ENCODE assay signal across 30 cellular contexts in genomic region chr2:94999431-94999883, GRCh38. TPM values are rescaled to one million over a fixed set of nuclear protein-coding genes. Genes with fewer than 3 reads are reported as not detected.
"Had no signal": no experiment of that assay in that cellular context is flagged by ENCODE, and none has a peak within 500 bp of the region (broad histone marks: within the 10 kb centered on the region; RNA-seq: fewer than 3 reads in every experiment).

No MANE protein-coding gene starts in this region.

- H3K36me3 Mint-ChIP-seq: activated CD8-positive, alpha-beta memory T cell treated with anti-CD3 and anti-CD28 coated beads, Interleukin-2, amount 10 ng/mL, durations not matched to agents 7 days and 5 days; activated naive CD4-positive, alpha-beta T cell treated with anti-CD3 and anti-CD28 coated beads, Interleukin-2, amount 50 U/mL, for 72 hours; mesothelial cell of epicardium; naive B cell; stimulated activated memory B cell treated with anti-CD40 and anti-IgM and Interleukin-4, amounts not matched to agents 10 μg/mL and 1 μg/mL and 100 μg/mL, for 72 hours had no signal

- H3K4me1 ChIP-seq: colonic mucosa, gastrocnemius medialis, right lobe of liver had no signal

- H3K4me2 ChIP-seq: hepatocyte, SK-N-SH had no signal

- H3K9me3 Mint-ChIP-seq: activated CD4-positive, alpha-beta T cell treated with anti-CD3 and anti-CD28 coated beads, Interleukin-2, amount 10 ng/mL, durations not matched to agents 7 days and 5 days; activated naive CD4-positive, alpha-beta T cell treated with anti-CD3 and anti-CD28 coated beads, Interleukin-2, amount 50 U/mL, for 72 hours; mesothelial cell of epicardium; naive B cell; neural crest cell; stimulated activated memory B cell treated with anti-CD40 and anti-IgM and Interleukin-4, amounts not matched to agents 10 μg/mL and 1 μg/mL and 100 μg/mL, for 72 hours; stimulated activated naive CD8-positive, alpha-beta T cell treated with anti-CD3 and anti-CD28 coated beads, Interleukin-15, amount 100 ng/mL, for 72 hours; T-helper 1 cell treated with Interleukin-12 subunit alpha and Interleukin-12 subunit beta and Interleukin-4 antibody, amounts not matched to agents 30 μg/mL and 1 μg/mL, for 36 hours had no signal

- H3K79me2 ChIP-seq: hepatocyte had no signal

- DNase-seq: activated CD4-positive, alpha-beta T cell treated with anti-CD3 and anti-CD28 coated beads for 1 hour; activated CD4-positive, alpha-beta T cell treated with anti-CD3 and anti-CD28 coated beads, Interleukin-2, amount 10 ng/mL, durations not matched to agents 7 days and 5 days; activated CD8-positive, alpha-beta memory T cell treated with anti-CD3 and anti-CD28 coated beads, Interleukin-2, amount 10 ng/mL, durations not matched to agents 7 days and 5 days; activated CD8-positive, alpha-beta T cell treated with anti-CD3 and anti-CD28 coated beads, Interleukin-2, amount 10 ng/mL, durations not matched to agents 7 days and 5 days; activated gamma-delta T cell treated with Interleukin-2 at 50 U/mL for 16 hours; colonic mucosa; effector memory CD4-positive, alpha-beta T cell; erythroblast; gastrocnemius medialis; islet precursor cell; left ventricle myocardium inferior; mammary epithelial cell; naive B cell; SK-N-SH; stimulated activated CD4-positive, alpha-beta T cell treated with anti-CD3 and anti-CD28 coated beads, Interleukin-4, amount 100 ng/mL, for 24 hours; stimulated activated naive CD8-positive, alpha-beta T cell treated with anti-CD3 and anti-CD28 coated beads, Interleukin-15, amount 100 ng/mL, for 72 hours; substantia nigra; SW 1271; T-helper 9 cell; WERI-Rb-1 had no signal

- H3K27me3 ChIP-seq: hepatocyte, right lobe of liver had no signal

- H3K4me1 Mint-ChIP-seq: activated CD4-positive, alpha-beta T cell treated with anti-CD3 and anti-CD28 coated beads, Interleukin-2, amount 10 ng/mL, durations not matched to agents 7 days and 5 days; mesothelial cell of epicardium; naive B cell; stimulated activated memory B cell treated with anti-CD40 and anti-IgM and Interleukin-4, amounts not matched to agents 10 μg/mL and 1 μg/mL and 100 μg/mL, for 72 hours had no signal

- H2AFZ ChIP-seq: hepatocyte had no signal

- H3K9me3 ChIP-seq: colonic mucosa, gastrocnemius medialis, left ventricle myocardium inferior, right lobe of liver, SK-N-SH had no signal

- H3K27ac Mint-ChIP-seq: activated CD4-positive, alpha-beta T cell treated with anti-CD3 and anti-CD28 coated beads, Interleukin-2, amount 10 ng/mL, durations not matched to agents 7 days and 5 days; activated CD8-positive, alpha-beta memory T cell treated with anti-CD3 and anti-CD28 coated beads, Interleukin-2, amount 10 ng/mL, durations not matched to agents 7 days and 5 days; activated CD8-positive, alpha-beta T cell treated with anti-CD3 and anti-CD28 coated beads, Interleukin-2, amount 10 ng/mL, durations not matched to agents 7 days and 5 days; activated naive CD4-positive, alpha-beta T cell treated with anti-CD3 and anti-CD28 coated beads, Interleukin-2, amount 50 U/mL, for 72 hours; mesothelial cell of epicardium; naive B cell; stimulated activated memory B cell treated with anti-CD40 and anti-IgM and Interleukin-4, amounts not matched to agents 10 μg/mL and 1 μg/mL and 100 μg/mL, for 72 hours; T-helper 1 cell treated with Interleukin-12 subunit alpha and Interleukin-12 subunit beta and Interleukin-4 antibody, amounts not matched to agents 30 μg/mL and 1 μg/mL, for 36 hours had no signal

- H3K9ac ChIP-seq: SK-N-SH had no signal

- H3K4me3 Mint-ChIP-seq: activated CD4-positive, alpha-beta T cell treated with anti-CD3 and anti-CD28 coated beads, Interleukin-2, amount 10 ng/mL, durations not matched to agents 7 days and 5 days; activated CD8-positive, alpha-beta memory T cell treated with anti-CD3 and anti-CD28 coated beads, Interleukin-2, amount 10 ng/mL, durations not matched to agents 7 days and 5 days; activated CD8-positive, alpha-beta T cell treated with anti-CD3 and anti-CD28 coated beads, Interleukin-2, amount 10 ng/mL, durations not matched to agents 7 days and 5 days; mesothelial cell of epicardium; naive B cell; neural crest cell; stimulated activated memory B cell treated with anti-CD40 and anti-IgM and Interleukin-4, amounts not matched to agents 10 μg/mL and 1 μg/mL and 100 μg/mL, for 72 hours; stimulated activated naive CD8-positive, alpha-beta T cell treated with anti-CD3 and anti-CD28 coated beads, Interleukin-15, amount 100 ng/mL, for 72 hours; T-helper 1 cell treated with Interleukin-12 subunit alpha and Interleukin-12 subunit beta and Interleukin-4 antibody, amounts not matched to agents 30 μg/mL and 1 μg/mL, for 36 hours had no signal

- H3K4me3 ChIP-seq: colonic mucosa, gastrocnemius medialis, hepatocyte, left ventricle myocardium inferior, right lobe of liver, skin epidermis had no signal

- H3K27ac ChIP-seq: colonic mucosa, gastrocnemius medialis, hepatocyte, left ventricle myocardium inferior, right lobe of liver, skin epidermis, WERI-Rb-1 had no signal

- H3K36me3 ChIP-seq: colonic mucosa, gastrocnemius medialis, left ventricle myocardium inferior, right lobe of liver, WERI-Rb-1 had no signal

RNA-seq across cellular contexts. Expression of gene MAL, which starts 26.1 kb away (rescaled TPM):
- total RNA-seq: dermis microvascular lymphatic vessel endothelial cell, mammary epithelial cell, mesothelial cell of epicardium, osteoblast had no signal
- polyA plus RNA-seq: hepatocyte, mammary epithelial cell, SK-N-SH had no signal
